Comparison of ENCODE assay signal across 9 cellular contexts in genomic region chrX:150983526-150984163, GRCh38. TPM values are rescaled to one million over a fixed set of nuclear protein-coding genes. Genes with fewer than 3 reads are reported as not detected.
A peak's percentile ranks its signal among the peaks of the same experiment; 100 is the strongest.
DNase-seq lines count a peak whose midpoint lies in the region; ATAC-seq and TF ChIP-seq lines count a peak whose summit lies in the region.
"Had no signal": no experiment of that assay in that cellular context is flagged by ENCODE, and none has a peak within 500 bp of the region (broad histone marks: within the 10 kb centered on the region; RNA-seq: fewer than 3 reads in every experiment).

No MANE protein-coding gene starts in this region.

- H3K4me1 Mint-ChIP-seq in T-helper 2 cell treated with Interferon-gamma antibody and Interleukin-4, amounts not matched to agents 5 μg/mL and 100 μg/mL, for 36 hours (ENCODE audit: low read depth) = peaks cover 18% of the 10 kb centered on the region

- no peak overlapping the region for H3K27ac Mint-ChIP-seq in T-helper 2 cell treated with Interferon-gamma antibody and Interleukin-4, amounts not matched to agents 5 μg/mL and 100 μg/mL, for 36 hours

- no peak overlapping the region for H3K4me3 Mint-ChIP-seq in T-helper 2 cell treated with Interferon-gamma antibody and Interleukin-4, amounts not matched to agents 5 μg/mL and 100 μg/mL, for 36 hours

- no peak for TF ChIP-seq CTCF in ovary (IDR thresholded peaks at IDR 0.05)

- no peaks in the 10 kb centered on the region for H3K9me3 Mint-ChIP-seq in T-helper 2 cell treated with Interferon-gamma antibody and Interleukin-4, amounts not matched to agents 5 μg/mL and 100 μg/mL, for 36 hours
- H3K9me3 Mint-ChIP-seq: neural crest cell had no signal

- WGBS in ovary, 3 donors = 38 to 64% (median 38%) methylated on average over 25 to 94 of the region's 95 CpGs

- DNase-seq in D341Med (ENCODE audit: low spot score) = peak; percentile 58
- peak; percentile 1 for DNase-seq in dermis blood vessel endothelial cell
- peak in 1 of 5 donors; percentile 28 for DNase-seq in ovary
- DNase-seq in T-helper 2 cell treated with Interferon-gamma antibody and Interleukin-4, amounts not matched to agents 5 μg/mL and 100 μg/mL, for 36 hours (ENCODE audit: low spot score) = no peak
- DNase-seq in GF-D8 (lab: John Stamatoyannopoulos, UW) = no peak
- DNase-seq in activated naive CD4-positive, alpha-beta T cell (lab: John Stamatoyannopoulos, UW) = no peak

- TF ChIP-seq POLR2A in ovary (IDR thresholded peaks at IDR 0.05) = no peak

- no peaks in the 10 kb centered on the region for H3K27me3 ChIP-seq in ovary

- no peaks in the 10 kb centered on the region for H3K4me1 ChIP-seq in ovary (ENCODE audit: insufficient read depth)

- intact Hi-C loops in ovary (cut with DNase I) = no loop called here

- no peaks in the 10 kb centered on the region for H3K9me3 ChIP-seq in ovary

- no peak overlapping the region for H3K27ac ChIP-seq in ovary

- H3K4me3 ChIP-seq in ovary = peak overlapping the region; percentile 47

- TF ChIP-seq EP300 in ovary (IDR thresholded peaks at IDR 0.05) = no peak

- H3K36me3 Mint-ChIP-seq in T-helper 2 cell treated with Interferon-gamma antibody and Interleukin-4, amounts not matched to agents 5 μg/mL and 100 μg/mL, for 36 hours (ENCODE audit: low read depth) = peaks cover 17% of the 10 kb centered on the region

- no peaks in the 10 kb centered on the region for H3K36me3 ChIP-seq in ovary

- no peaks in the 10 kb centered on the region for H3K27me3 Mint-ChIP-seq in T-helper 2 cell treated with Interferon-gamma antibody and Interleukin-4, amounts not matched to agents 5 μg/mL and 100 μg/mL, for 36 hours (ENCODE audit: low read depth)

- ATAC-seq in GM21360 (IDR thresholded peaks at IDR 0.05; ENCODE audit: unreplicated experiment) (peak; percentile 13), HG03571 (IDR thresholded peaks at IDR 0.05; ENCODE audit: unreplicated experiment) (peak; percentile 28)

RNA-seq across cellular contexts. Expression of gene HMGB3, which starts 0.5 kb away (rescaled TPM):
- total RNA-seq in dermis blood vessel endothelial cell (28.4 and 35.9 TPM in 2 replicates), ovary (10 to 100 TPM in 1 of 7 donors, 1 to 10 TPM in 5, under 1 TPM in 1; 0.72 to 11.1 (median 5.7) TPM)
- 10 to 100 TPM in 1 of 2 donors, 1 to 10 TPM in 1; 7.1 to 18.1 TPM for polyA plus RNA-seq in ovary

Comparison
In these comparisons a context has a peak if more than half of its experiments do, and no peak if none do; other contexts are left out.
1. DNase-seq: peak in D341Med (single experiment) and dermis blood vessel endothelial cell (single experiment); none in T-helper 2 cell treated with Interferon-gamma antibody and Interleukin-4, amounts not matched to agents 5 μg/mL and 100 μg/mL, for 36 hours (single experiment), GF-D8 (single experiment) and activated naive CD4-positive, alpha-beta T cell (0 of 4).